In the genomic region with DNA sequence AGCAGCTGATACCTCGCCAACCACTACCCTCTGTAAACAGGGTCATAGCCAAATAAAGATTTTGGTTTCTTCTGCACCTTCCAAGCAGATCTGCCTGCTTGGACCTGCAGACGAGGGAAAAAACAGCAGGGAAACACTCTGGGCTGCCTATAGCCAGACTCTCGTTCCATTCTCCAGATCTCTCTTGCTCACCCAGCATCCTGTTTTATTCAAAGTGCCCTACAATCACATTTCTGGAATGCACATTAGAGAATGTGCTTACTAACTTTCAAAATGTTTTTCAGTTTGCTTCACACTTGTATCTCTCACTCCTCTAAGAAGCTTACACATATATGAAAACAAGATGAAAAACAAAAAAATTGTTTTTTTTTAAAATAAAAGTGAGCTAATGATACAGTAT, we compare ENCODE assay signal across 18 cellular contexts.
DNase-seq lines count a peak whose midpoint lies in the region; ATAC-seq and TF ChIP-seq lines count a peak whose summit lies in the region.
"Had no signal": no experiment of that assay in that cellular context is flagged by ENCODE, and none has a peak within 500 bp of the region (broad histone marks: within the 10 kb centered on the region; RNA-seq: fewer than 3 reads in every experiment).

No MANE protein-coding gene starts in this region.

- H3K23ac ChIP-seq in IMR-90 (ENCODE audit: low read depth, low read length), result no peak overlapping the region

- H4K5ac ChIP-seq in IMR-90 (ENCODE audit: low read depth, low read length), result no peak overlapping the region

- H2BK5ac ChIP-seq in IMR-90 (ENCODE audit: low read depth, low read length, poor library complexity, severe bottlenecking), result peak overlapping the region; percentile 56

- no peak overlapping the region for H4K91ac ChIP-seq in IMR-90 (ENCODE audit: insufficient read depth, low read depth, low read length)

- BruUV-seq in IMR-90 (replicated peaks; lab: Mats Ljungman, UMichigan), result no TSS peak

- peaks cover 5% of the 10 kb centered on the region; the same call in 1 of the 2 replicates for H3K4me1 ChIP-seq in IMR-90 (ENCODE audit: control insufficient read depth, insufficient read depth, low read length)

- H3K4me2 ChIP-seq in IMR-90 (ENCODE audit: low read depth, low read length), result no peak overlapping the region
- H3K4me2 ChIP-seq: GM23338 had no signal

- no peak overlapping the region for H2BK15ac ChIP-seq in IMR-90 (ENCODE audit: low read depth, low read length)

- peaks cover 23% of the 10 kb centered on the region for H3K36me3 ChIP-seq in IMR-90 (ENCODE audit: control insufficient read depth, insufficient read depth, low read length)
- peaks cover 26% of the 10 kb centered on the region for H3K36me3 ChIP-seq in MG63

- DNase-seq in AG20443 (ENCODE audit: low spot score), result peak; percentile 21
- DNase-seq in IMR-90, result peak; percentile 41
- DNase-seq in choroid plexus epithelial cell (ENCODE audit: low read depth), result peak; percentile 20
- peak; percentile 34 for DNase-seq in iris pigment epithelial cell (ENCODE audit: low read depth)
- DNase-seq in NCI-H2029 treated with DMSO at 0.1 percent for 48 hours (lab: John Stamatoyannopoulos, UW), result no peak
- no peak for DNase-seq in MG63
- no peak for DNase-seq in HCEC 1CT
- DNase-seq: AML-193; CD4-positive, alpha-beta memory T cell; DMS153; DMS79; HFFc6 had no signal

- WGBS in IMR-90 (ENCODE audit: extremely low coverage in 2 of 2, insufficient read length in 1 of 2), 2 experiments, result 60% methylated on average over 2 of the region's 3 CpGs; no CpG with 5 or more reads in 1 of the 2 experiments

- no peak for TF ChIP-seq POLR2A in IMR-90 (IDR thresholded peaks at IDR 0.05; ENCODE audit: low read depth, low read length)

- no peak for TF ChIP-seq RAD21 in IMR-90 (IDR thresholded peaks at IDR 0.05; ENCODE audit: low read length)

- H2BK20ac ChIP-seq in IMR-90 (ENCODE audit: low read depth, low read length), result no peak overlapping the region

- H3K27me3 ChIP-seq in IMR-90 (ENCODE audit: control insufficient read depth, insufficient read depth, low read length) (no peaks in the 10 kb centered on the region), MG63 (no peaks in the 10 kb centered on the region)

- no peak overlapping the region for H3K4ac ChIP-seq in IMR-90 (ENCODE audit: low read depth, low read length)

- no peak overlapping the region for H3K4me3 ChIP-seq in IMR-90 (ENCODE audit: insufficient read depth, low read depth, low read length)
- H3K4me3 ChIP-seq in choroid plexus epithelial cell (ENCODE audit: low read depth, low read length), result no peak overlapping the region
- H3K4me3 ChIP-seq in MG63, result no peak overlapping the region
- H3K4me3 ChIP-seq: GM23338, K562 had no signal

- CTCF ChIA-PET in IMR-90 (lab: Yijun Ruan, JAX), result no interaction called here

- no peak for TF ChIP-seq CTCF in IMR-90 (conservative IDR thresholded peaks at IDR 0.05; ENCODE audit: low read depth, low read length)
- TF ChIP-seq CTCF in choroid plexus epithelial cell (conservative IDR thresholded peaks at IDR 0.05; ENCODE audit: low read depth, low read length), result no peak

- peak; percentile 88 for ATAC-seq in IMR-90 (ENCODE audit: low read depth)
- no peak for ATAC-seq in GM21447 (IDR thresholded peaks at IDR 0.05; ENCODE audit: unreplicated experiment)
- ATAC-seq: GM23338, HCT116, K562 had no signal

- no peak overlapping the region for H3K27ac ChIP-seq in IMR-90 (ENCODE audit: insufficient read depth, low read length)
- H3K27ac ChIP-seq: C4-2B, HL-60 had no signal

- POLR2A ChIA-PET in IMR-90 (lab: Charles Lee; ENCODE audit: unreplicated experiment), result interaction anchor here (0.6 to 1.4 kb wide), 2 partner anchors 105 to 128 kb away, joined by 5 to 10 read pairs; no protein-coding TSS in a partner anchor

- H3K14ac ChIP-seq in IMR-90 (replicated peaks; ENCODE audit: low read depth, low read length), result peak overlapping the region; percentile 70; the same call in 1 of the 2 replicates

- in situ Hi-C loops in IMR-90 (cut with MboI; ENCODE audit: low sequenced_read_pairs), result no loop called here

- no peak overlapping the region for H3K18ac ChIP-seq in IMR-90 (ENCODE audit: low read depth, low read length)

- H3K9ac ChIP-seq in IMR-90 (ENCODE audit: low read depth, low read length), result no peak overlapping the region

- no peak overlapping the region for H2AFZ ChIP-seq in IMR-90 (replicated peaks; ENCODE audit: low read length, poor library complexity)
- H2AFZ ChIP-seq: GM23338 had no signal

- H2AK5ac ChIP-seq in IMR-90 (ENCODE audit: low read depth, low read length), result 0 out of 2 replicates have a peak overlapping the region, but pooled peaks have one; percentile 4

- H3K79me1 ChIP-seq in IMR-90 (ENCODE audit: low read depth in 1 of 2, low read length in 2 of 2), result peaks cover 23 to 29% of the 10 kb centered on the region in 2 experiments

- intact Hi-C loops in IMR-90 (cut with micrococcal nuclease), result no loop called here

- no peaks in the 10 kb centered on the region for H4K20me1 ChIP-seq in IMR-90 (ENCODE audit: insufficient read depth, low read length)

- no peak overlapping the region for H3K56ac ChIP-seq in IMR-90 (ENCODE audit: extremely low read depth, insufficient read depth, low read length)

- H3K9me1 ChIP-seq in IMR-90 (ENCODE audit: insufficient read depth, low read length), result peaks cover 10% of the 10 kb centered on the region; the same call in 1 of the 2 replicates

- no peak overlapping the region for H2BK120ac ChIP-seq in IMR-90 (ENCODE audit: low read depth, low read length)

- no peak overlapping the region for H4K8ac ChIP-seq in IMR-90 (ENCODE audit: low read depth in 2 of 2, low read length in 2 of 2)

- dilution Hi-C loops in IMR-90 (cut with HindIII; ENCODE audit: low sequenced_read_pairs, unreplicated experiment), result no loop called here

- no peak overlapping the region for H2AK9ac ChIP-seq in IMR-90 (replicated peaks; ENCODE audit: low read depth, low read length, poor library complexity)

- no peaks in the 10 kb centered on the region for H3K9me3 ChIP-seq in IMR-90 (ENCODE audit: control insufficient read depth, insufficient read depth, low read length)
- no peaks in the 10 kb centered on the region for H3K9me3 ChIP-seq in MG63

TF ChIP-seq in IMR-90, 13 proteins besides CTCF, POLR2A, EP300 and RAD21:
- TF ChIP-seq CEBPB (IDR thresholded peaks at IDR 0.05; ENCODE audit: low read depth, low read length) (no peak), MAFK (IDR thresholded peaks at IDR 0.05; ENCODE audit: low read depth, low read length) (no peak), RCOR1 (IDR thresholded peaks at IDR 0.05; ENCODE audit: insufficient replicate concordance, low read length) (no peak), MXI1 (IDR thresholded peaks at IDR 0.05; ENCODE audit: borderline replicate concordance, low read depth, low read length) (no peak), SMC3 (IDR thresholded peaks at IDR 0.05; ENCODE audit: low read depth, low read length) (no peak)
- TF ChIP-seq, protein P1, sequence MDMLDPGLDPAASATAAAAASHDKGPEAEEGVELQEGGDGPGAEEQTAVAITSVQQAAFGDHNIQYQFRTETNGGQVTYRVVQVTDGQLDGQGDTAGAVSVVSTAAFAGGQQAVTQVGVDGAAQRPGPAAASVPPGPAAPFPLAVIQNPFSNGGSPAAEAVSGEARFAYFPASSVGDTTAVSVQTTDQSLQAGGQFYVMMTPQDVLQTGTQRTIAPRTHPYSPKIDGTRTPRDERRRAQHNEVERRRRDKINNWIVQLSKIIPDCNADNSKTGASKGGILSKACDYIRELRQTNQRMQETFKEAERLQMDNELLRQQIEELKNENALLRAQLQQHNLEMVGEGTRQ (IDR thresholded peaks at IDR 0.05; ENCODE audit: low read depth, low read length), result no peak

Comparison
In these comparisons a context has a peak if more than half of its experiments do, and no peak if none do; other contexts are left out.
1. DNase-seq: peak in AG20443 (single experiment), IMR-90 (single experiment), choroid plexus epithelial cell (single experiment) and iris pigment epithelial cell (single experiment); none in NCI-H2029 treated with DMSO at 0.1 percent for 48 hours (single experiment), MG63 (single experiment) and HCEC 1CT (single experiment).